Comparison of ENCODE assay signal across 12 cellular contexts in the genomic region with DNA sequence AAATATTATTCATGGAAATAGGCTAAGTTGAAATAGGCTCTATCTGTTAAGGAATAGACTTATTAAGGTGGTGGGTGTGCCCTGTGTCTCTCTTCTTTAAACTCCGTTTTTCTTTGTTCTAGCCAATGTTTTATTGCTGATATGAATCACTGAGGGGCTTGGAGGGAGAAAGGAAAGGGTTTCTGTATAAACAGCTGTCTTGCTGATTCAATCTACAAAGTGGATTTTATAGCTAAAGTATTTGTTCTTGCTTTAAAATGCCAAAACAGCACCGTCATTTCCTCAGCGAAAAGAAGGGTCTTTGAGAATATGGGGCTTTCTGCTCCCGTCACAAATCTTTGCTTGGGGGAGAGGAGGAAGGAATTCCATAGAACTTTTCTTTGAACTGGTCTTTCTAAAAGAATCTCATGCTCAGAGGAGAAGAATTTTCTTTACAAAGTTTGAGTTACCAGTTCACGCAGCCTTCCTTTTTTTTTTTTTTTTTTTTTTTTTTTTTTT. TPM values are rescaled to one million over a fixed set of nuclear protein-coding genes. Genes with fewer than 3 reads are reported as not detected.
DNase-seq lines count a peak whose midpoint lies in the region; ATAC-seq, FAIRE-seq and TF ChIP-seq lines count a peak whose summit lies in the region.
"Had no signal": no experiment of that assay in that cellular context is flagged by ENCODE, and none has a peak within 500 bp of the region (broad histone marks: within the 10 kb centered on the region; RNA-seq: fewer than 3 reads in every experiment).

No MANE protein-coding gene starts in this region.

- intact Hi-C loops in pancreas (cut with DNase I), result no loop called here

- H3K27me3 ChIP-seq in AG04450 (ENCODE audit: control insufficient read depth, insufficient read depth, low read length) (no peaks in the 10 kb centered on the region), kidney epithelial cell (ENCODE audit: control insufficient read depth, insufficient read depth, low read length) (no peaks in the 10 kb centered on the region), WERI-Rb-1 (ENCODE audit: insufficient read depth, low read depth, severe bottlenecking) (no peaks in the 10 kb centered on the region), pancreas (no peaks in the 10 kb centered on the region)

- H3K4me1 ChIP-seq in pancreas, result no peaks in the 10 kb centered on the region

- peak overlapping the region; percentile 41 for H3K27ac Mint-ChIP-seq in T-helper 17 cell

- POLR2A ChIA-PET in AG04450 (lab: Yijun Ruan, JAX), result interaction anchor here (0.6 kb wide), 1 partner anchor 1211 kb away, joined by 4 read pairs; no protein-coding TSS in a partner anchor

- peaks cover 5% of the 10 kb centered on the region for H3K36me3 Mint-ChIP-seq in T-helper 17 cell (ENCODE audit: low read depth)

- H3K36me3 ChIP-seq in kidney epithelial cell (ENCODE audit: control insufficient read depth, insufficient read depth, low read length), result peaks cover 2% of the 10 kb centered on the region
- peaks cover 80% of the 10 kb centered on the region for H3K36me3 ChIP-seq in WERI-Rb-1
- no peaks in the 10 kb centered on the region for H3K36me3 ChIP-seq in pancreas

- CTCF ChIA-PET in AG04450 (lab: Charles Lee), result no interaction called here

- 86 to 89% methylated on average over 5 of the region's 5 CpGs for WGBS in pancreas, 2 donors

- TF ChIP-seq CTCF in AG04450 (IDR thresholded peaks at IDR 0.05; ENCODE audit: low read depth, low read length) (no peak), kidney epithelial cell (IDR thresholded peaks at IDR 0.05; ENCODE audit: insufficient read depth, low read length, poor library complexity, severe bottlenecking) (no peak), WERI-Rb-1 (IDR thresholded peaks at IDR 0.05; ENCODE audit: low read depth, low read length) (no peak), pancreas (IDR thresholded peaks at IDR 0.05) (no peak)

- ATAC-seq in T-helper 17 cell, result no peak
- no peak for ATAC-seq in pancreas
- ATAC-seq in GM18498 (IDR thresholded peaks at IDR 0.05; ENCODE audit: unreplicated experiment), result no peak

- no peak for FAIRE-seq in pancreas (lab: Jason Lieb, UNC)

- no peaks in the 10 kb centered on the region for H3K27me3 Mint-ChIP-seq in T-helper 17 cell

- H3K4me1 Mint-ChIP-seq in T-helper 17 cell, result peaks cover 33% of the 10 kb centered on the region

- no peak overlapping the region for H3K4me3 Mint-ChIP-seq in T-helper 17 cell

- peak overlapping the region; percentile 79 for H3K27ac ChIP-seq in AG04450 (ENCODE audit: low read depth, low read length)
- H3K27ac ChIP-seq in WERI-Rb-1, result no peak overlapping the region
- no peak overlapping the region for H3K27ac ChIP-seq in pancreas

- peak; percentile 26 for DNase-seq in AG04450 (ENCODE audit: low read depth, low spot score)
- DNase-seq in HCEC 1CT, result peak; percentile 39
- DNase-seq in T-helper 17 cell, result no peak
- peak; percentile 54 for DNase-seq in kidney epithelial cell (ENCODE audit: low read depth)
- DNase-seq in WERI-Rb-1, result no peak
- DNase-seq in pancreas, result no peak
- DNase-seq in NCI-H2107 (lab: John Stamatoyannopoulos, UW), result no peak
- DNase-seq: cerebellar nuclear complex; GF-D8; retina; stimulated activated naive CD4-positive, alpha-beta T cell treated with Interleukin-2 at 50 U/mL for 16 hours had no signal

- H3K9me3 ChIP-seq in AG04450 (ENCODE audit: control insufficient read depth, insufficient read depth, low read length) (peaks cover 7% of the 10 kb centered on the region), T-helper 17 cell (ENCODE audit: control insufficient read depth, low read length, poor library complexity, severe bottlenecking) (no peaks in the 10 kb centered on the region), WERI-Rb-1 (ENCODE audit: severe bottlenecking) (peaks cover 10% of the 10 kb centered on the region), pancreas (no peaks in the 10 kb centered on the region)

- H3K4me3 ChIP-seq in AG04450 (ENCODE audit: low read depth, low read length) (peak overlapping the region; percentile 3; the same call in 1 of the 2 replicates), kidney epithelial cell (ENCODE audit: low read depth, low read length) (no peak overlapping the region), WERI-Rb-1 (ENCODE audit: low read depth, low read length) (no peak overlapping the region), pancreas (no peak overlapping the region)

RNA-seq across cellular contexts. Expression of gene MSI2, which starts 39.3 kb away (rescaled TPM):
- polyA plus RNA-seq in AG04450 (2011; rRNA removed) (24.4 and 26.2 TPM in 2 replicates), pancreas (10 to 100 TPM; 10.4 to 18.7 TPM)
- polyA minus RNA-seq in AG04450 (2011; rRNA and poly(A)+ RNA removed), result 37.4 and 40.7 TPM in 2 replicates
- total RNA-seq in T-helper 17 cell (100 to 1,000 TPM; 148 to 151 TPM), kidney epithelial cell (30.5 and 33.8 TPM in 2 replicates), pancreas (10 to 100 TPM; 25.3 to 48.9 (median 33.8) TPM)

Comparison
In these comparisons a context has a peak if more than half of its experiments do, and no peak if none do; other contexts are left out.
1. DNase-seq: peak in AG04450 (single experiment), HCEC 1CT (single experiment) and kidney epithelial cell (single experiment); none in T-helper 17 cell (0 of 3), WERI-Rb-1 (single experiment), pancreas (0 of 6) and NCI-H2107 (single experiment).